In genomic region chr6:151142676-151143075, GRCh38 we compare ENCODE assay signal across 21 cellular contexts.
"Had no signal": no experiment of that assay in that cellular context is flagged by ENCODE, and none has a peak within 500 bp of the region (broad histone marks: within the 10 kb centered on the region; RNA-seq: fewer than 3 reads in every experiment).

No MANE protein-coding gene starts in this region.

- ATAC-seq: activated CD8-positive, alpha-beta T cell treated with anti-CD3 and anti-CD28 coated beads for 36 hours; esophagus mucosa; gastroesophageal sphincter; heart right ventricle; left ventricle myocardium superior; mucosa of descending colon; naive thymus-derived CD4-positive, alpha-beta T cell had no signal

- H3K9me3 ChIP-seq: breast epithelium, gastroesophageal sphincter, mucosa of descending colon, ovary, sigmoid colon, tibial artery had no signal

- H3K4me1 ChIP-seq: breast epithelium had no signal

- DNase-seq: activated CD4-positive, alpha-beta T cell treated with anti-CD3 and anti-CD28 coated beads, Interleukin-2, amount 10 ng/mL, durations not matched to agents 24 days and 14 days; activated CD8-positive, alpha-beta T cell treated with anti-CD3 and anti-CD28 coated beads for 36 hours; activated naive CD4-positive, alpha-beta T cell treated with anti-CD3 and anti-CD28 coated beads, Interleukin-2, amount 10 ng/mL, durations not matched to agents 7 days and 5 days; activated T-cell treated with anti-CD3 and anti-CD28 coated beads, Interleukin-2, amount 50 U/mL, for 1 hour; aorta; cortex of kidney; effector CD4-positive, alpha-beta T cell; heart right ventricle; kidney glomerular epithelial cell; left ventricle myocardium superior; mucosa of descending colon; naive thymus-derived CD4-positive, alpha-beta T cell; ovary; sigmoid colon; stimulated activated CD8-positive, alpha-beta memory T cell treated with anti-CD3 and anti-CD28 coated beads, Interleukin-4, amount 100 ng/mL, for 48 hours; stimulated activated naive CD4-positive, alpha-beta T cell treated with Interleukin-2 at 50 U/mL for 16 hours; substantia nigra; tibial artery had no signal

- H3K27me3 ChIP-seq: breast epithelium, gastroesophageal sphincter, heart right ventricle, ovary, sigmoid colon, tibial artery had no signal

- H3K4me3 ChIP-seq: breast epithelium, gastroesophageal sphincter, heart right ventricle, mucosa of descending colon, ovary, sigmoid colon, tibial artery had no signal

- H3K36me3 ChIP-seq: breast epithelium, gastroesophageal sphincter, heart right ventricle, ovary, sigmoid colon, tibial artery had no signal

- H3K27ac ChIP-seq: breast epithelium, gastroesophageal sphincter, ovary, tibial artery had no signal
